8 cellular contexts compared by ENCODE assay signal in the genomic region with DNA sequence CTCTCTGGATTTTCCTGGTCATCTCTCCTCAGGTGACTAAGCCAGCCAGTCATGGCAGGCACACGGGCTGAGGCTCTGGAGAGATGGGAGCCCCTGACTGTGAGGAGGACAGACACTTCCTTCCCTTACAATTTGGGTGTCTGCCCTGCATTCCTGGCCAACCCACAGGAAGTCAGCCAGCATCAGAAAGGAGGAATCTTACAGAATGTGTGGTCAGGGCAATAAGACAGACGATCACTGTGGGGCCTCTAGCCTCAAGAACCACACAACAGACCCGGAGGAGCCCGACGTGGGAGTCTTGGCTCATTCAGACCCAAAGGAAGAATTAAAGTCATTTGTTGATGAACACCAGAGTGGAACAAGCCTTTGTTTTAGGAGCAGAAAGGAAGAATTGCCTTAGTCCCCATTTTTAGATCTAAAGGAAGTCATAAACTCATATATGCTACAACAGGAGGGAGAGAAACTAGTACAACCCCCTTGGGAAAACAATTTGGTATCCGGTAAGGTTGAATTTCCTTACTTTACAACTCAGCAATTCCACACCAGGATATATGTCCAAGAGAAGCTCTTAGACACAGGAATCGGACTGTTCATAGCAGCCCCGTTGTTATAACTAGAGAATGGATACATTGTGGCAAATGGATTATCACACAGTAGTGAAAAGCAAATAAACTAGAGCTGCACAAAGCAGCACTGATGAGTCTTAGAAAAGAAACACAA.
DNase-seq lines count a peak whose midpoint lies in the region; ATAC-seq and TF ChIP-seq lines count a peak whose summit lies in the region.

No MANE protein-coding gene starts in this region.

- peak overlapping the region; percentile 90 for H3K27ac ChIP-seq in SJSA1

- peak; percentile 43 for DNase-seq in GM12865 (ENCODE audit: low read depth)
- DNase-seq in SJSA1 (ENCODE audit: low read depth in 1 of 2, low spot score in 2 of 2) = peak; percentile 95 to 97
- peak; percentile 68 for DNase-seq in fibroblast of the conjunctiva (ENCODE audit: low read depth)
- peak; percentile 94 for DNase-seq in renal cortical epithelial cell (ENCODE audit: low read depth)
- no peak for DNase-seq in DMS53 treated with DMSO at 0.1 percent for 48 hours (lab: John Stamatoyannopoulos, UW; ENCODE audit: unreplicated experiment)
- DNase-seq in putamen (ENCODE audit: low spot score) = no peak
- DNase-seq in NCI-H1092 (lab: John Stamatoyannopoulos, UW) = no peak

- H3K36me3 ChIP-seq in SJSA1 = peaks cover 4% of the 10 kb centered on the region; the same call in 1 of the 2 replicates

- no peak for ATAC-seq in GM18870 (IDR thresholded peaks at IDR 0.05; ENCODE audit: unreplicated experiment)

- no peak for TF ChIP-seq CTCF in GM12865 (IDR thresholded peaks at IDR 0.05; ENCODE audit: insufficient read depth, low read depth, low read length, missing control alignments)

- H3K9me3 ChIP-seq in SJSA1 (replicated peaks) = no peaks in the 10 kb centered on the region

- peaks cover 65% of the 10 kb centered on the region for H3K4me1 ChIP-seq in SJSA1 (replicated peaks)

- H3K4me3 ChIP-seq in GM12865 (ENCODE audit: low read depth, low read length) = peak overlapping the region; percentile 89
- H3K4me3 ChIP-seq in SJSA1 = peak overlapping the region; percentile 1; the same call in 1 of the 2 replicates

- no peaks in the 10 kb centered on the region for H3K27me3 ChIP-seq in SJSA1 (replicated peaks)

Comparison
In these comparisons a context has a peak if more than half of its experiments do, and no peak if none do; other contexts are left out.
1. DNase-seq: peak in GM12865 (single experiment), SJSA1 (2 of 2), fibroblast of the conjunctiva (single experiment) and renal cortical epithelial cell (single experiment); none in DMS53 treated with DMSO at 0.1 percent for 48 hours (single experiment), putamen (single experiment) and NCI-H1092 (single experiment).